In genomic region chr20:50730765-50731054, GRCh38 we compare ENCODE assay signal across 1 cellular context.
TF ChIP-seq lines count a peak whose summit lies in the region.

No MANE protein-coding gene starts in this region.

TF ChIP-seq in HepG2, 621 proteins besides CTCF, POLR2A, EP300 and RAD21 (continued from another document and continues in another):
- TF ChIP-seq, protein P1, sequence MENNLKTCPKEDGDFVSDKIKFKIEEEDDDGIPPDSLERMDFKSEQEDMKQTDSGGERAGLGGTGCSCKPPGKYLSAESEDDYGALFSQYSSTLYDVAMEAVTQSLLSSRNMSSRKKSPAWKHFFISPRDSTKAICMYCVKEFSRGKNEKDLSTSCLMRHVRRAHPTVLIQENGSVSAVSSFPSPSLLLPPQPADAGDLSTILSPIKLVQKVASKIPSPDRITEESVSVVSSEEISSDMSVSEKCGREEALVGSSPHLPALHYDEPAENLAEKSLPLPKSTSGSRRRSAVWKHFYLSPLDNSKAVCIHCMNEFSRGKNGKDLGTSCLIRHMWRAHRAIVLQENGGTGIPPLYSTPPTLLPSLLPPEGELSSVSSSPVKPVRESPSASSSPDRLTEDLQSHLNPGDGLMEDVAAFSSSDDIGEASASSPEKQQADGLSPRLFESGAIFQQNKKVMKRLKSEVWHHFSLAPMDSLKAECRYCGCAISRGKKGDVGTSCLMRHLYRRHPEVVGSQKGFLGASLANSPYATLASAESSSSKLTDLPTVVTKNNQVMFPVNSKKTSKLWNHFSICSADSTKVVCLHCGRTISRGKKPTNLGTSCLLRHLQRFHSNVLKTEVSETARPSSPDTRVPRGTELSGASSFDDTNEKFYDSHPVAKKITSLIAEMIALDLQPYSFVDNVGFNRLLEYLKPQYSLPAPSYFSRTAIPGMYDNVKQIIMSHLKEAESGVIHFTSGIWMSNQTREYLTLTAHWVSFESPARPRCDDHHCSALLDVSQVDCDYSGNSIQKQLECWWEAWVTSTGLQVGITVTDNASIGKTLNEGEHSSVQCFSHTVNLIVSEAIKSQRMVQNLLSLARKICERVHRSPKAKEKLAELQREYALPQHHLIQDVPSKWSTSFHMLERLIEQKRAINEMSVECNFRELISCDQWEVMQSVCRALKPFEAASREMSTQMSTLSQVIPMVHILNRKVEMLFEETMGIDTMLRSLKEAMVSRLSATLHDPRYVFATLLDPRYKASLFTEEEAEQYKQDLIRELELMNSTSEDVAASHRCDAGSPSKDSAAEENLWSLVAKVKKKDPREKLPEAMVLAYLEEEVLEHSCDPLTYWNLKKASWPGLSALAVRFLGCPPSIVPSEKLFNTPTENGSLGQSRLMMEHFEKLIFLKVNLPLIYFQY (CRISPR knock-in tag; IDR thresholded peaks at IDR 0.05; ENCODE audit: borderline replicate concordance), result no peak
- TF ChIP-seq SMAD9 (CRISPR knock-in tag; IDR thresholded peaks at IDR 0.05), result no peak
- 0 out of 2 replicates have a peak, but pooled peaks have one; percentile 90 for TF ChIP-seq ZNF749 (CRISPR knock-in tag; IDR thresholded peaks at IDR 0.05; ENCODE audit: borderline replicate concordance)
- TF ChIP-seq MAFG (CRISPR knock-in tag; IDR thresholded peaks at IDR 0.05), result no peak
- no peak for TF ChIP-seq ZNF142 (CRISPR knock-in tag; IDR thresholded peaks at IDR 0.05)
- TF ChIP-seq, protein P2, sequence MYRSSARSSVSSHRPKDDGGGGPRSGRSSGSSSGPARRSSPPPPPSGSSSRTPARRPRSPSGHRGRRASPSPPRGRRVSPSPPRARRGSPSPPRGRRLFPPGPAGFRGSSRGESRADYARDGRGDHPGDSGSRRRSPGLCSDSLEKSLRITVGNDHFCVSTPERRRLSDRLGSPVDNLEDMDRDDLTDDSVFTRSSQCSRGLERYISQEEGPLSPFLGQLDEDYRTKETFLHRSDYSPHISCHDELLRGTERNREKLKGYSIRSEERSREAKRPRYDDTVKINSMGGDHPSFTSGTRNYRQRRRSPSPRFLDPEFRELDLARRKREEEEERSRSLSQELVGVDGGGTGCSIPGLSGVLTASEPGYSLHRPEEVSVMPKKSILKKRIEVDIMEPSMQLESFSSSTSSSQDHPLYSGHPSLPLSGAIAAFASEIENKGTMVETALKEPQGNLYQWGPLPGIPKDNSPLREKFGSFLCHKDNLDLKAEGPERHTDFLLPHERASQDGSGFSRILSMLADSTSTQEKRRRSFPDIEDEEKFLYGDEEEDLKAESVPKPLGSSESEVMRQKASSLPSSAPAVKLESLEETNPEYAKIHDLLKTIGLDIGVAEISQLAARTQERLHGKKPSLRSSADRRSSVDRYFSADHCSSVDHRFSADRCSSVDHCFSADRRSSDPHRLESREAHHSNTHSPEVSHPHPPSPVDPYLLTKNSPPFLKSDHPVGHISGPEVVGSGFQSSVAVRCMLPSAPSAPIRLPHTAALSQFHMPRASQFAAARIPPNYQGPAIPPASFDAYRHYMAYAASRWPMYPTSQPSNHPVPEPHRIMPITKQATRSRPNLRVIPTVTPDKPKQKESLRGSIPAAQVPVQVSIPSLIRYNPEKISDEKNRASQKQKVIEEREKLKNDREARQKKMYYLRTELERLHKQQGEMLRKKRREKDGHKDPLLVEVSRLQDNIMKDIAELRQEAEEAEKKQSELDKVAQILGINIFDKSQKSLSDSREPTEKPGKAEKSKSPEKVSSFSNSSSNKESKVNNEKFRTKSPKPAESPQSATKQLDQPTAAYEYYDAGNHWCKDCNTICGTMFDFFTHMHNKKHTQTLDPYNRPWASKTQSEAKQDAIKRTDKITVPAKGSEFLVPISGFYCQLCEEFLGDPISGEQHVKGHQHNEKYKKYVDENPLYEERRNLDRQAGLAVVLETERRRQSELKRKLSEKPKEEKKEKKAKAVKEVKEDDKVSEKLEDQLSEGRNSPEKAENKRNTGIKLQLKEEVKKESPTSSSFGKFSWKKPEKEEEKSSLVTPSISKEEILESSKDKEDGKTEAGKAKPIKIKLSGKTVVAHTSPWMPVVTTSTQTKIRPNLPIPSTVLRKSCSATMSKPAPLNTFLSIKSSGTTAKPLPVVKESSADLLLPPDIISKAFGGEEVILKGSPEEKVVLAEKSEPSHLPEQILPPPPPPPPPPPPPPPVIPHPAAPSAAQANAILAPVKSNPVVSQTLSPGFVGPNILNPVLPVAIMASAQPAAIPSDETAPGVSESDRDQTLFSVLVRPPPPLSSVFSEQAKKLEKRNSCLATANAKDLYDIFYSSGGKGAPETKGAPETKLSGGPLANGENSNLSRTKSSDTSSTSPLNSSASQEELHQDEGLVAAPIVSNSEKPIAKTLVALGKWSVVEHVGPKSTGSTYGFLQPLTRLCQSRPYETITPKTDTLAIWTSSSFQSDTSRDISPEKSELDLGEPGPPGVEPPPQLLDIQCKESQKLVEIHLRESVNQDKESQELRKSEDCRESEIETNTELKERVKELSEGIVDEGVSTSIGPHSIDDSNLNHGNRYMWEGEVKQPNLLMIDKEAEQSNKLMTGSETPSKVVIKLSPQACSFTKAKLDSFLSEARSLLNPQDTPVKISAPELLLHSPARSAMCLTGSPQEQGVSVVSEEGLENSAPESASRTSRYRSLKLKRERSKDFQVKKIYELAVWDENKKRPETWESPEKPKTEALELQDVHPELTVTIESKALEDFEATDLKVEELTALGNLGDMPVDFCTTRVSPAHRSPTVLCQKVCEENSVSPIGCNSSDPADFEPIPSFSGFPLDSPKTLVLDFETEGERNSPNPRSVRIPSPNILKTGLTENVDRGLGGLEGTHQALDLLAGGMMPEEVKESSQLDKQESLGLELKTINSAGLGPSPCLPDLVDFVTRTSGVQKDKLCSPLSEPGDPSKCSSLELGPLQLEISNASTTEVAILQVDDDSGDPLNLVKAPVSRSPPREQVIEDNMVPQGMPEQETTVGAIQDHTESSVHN (CRISPR knock-in tag; IDR thresholded peaks at IDR 0.05), result peak; percentile 73; the same call in 1 of the 2 replicates
- TF ChIP-seq HOXD1 (CRISPR knock-in tag; IDR thresholded peaks at IDR 0.05), result no peak
- peak; percentile 66 for TF ChIP-seq POLR2AphosphoS5 (IDR thresholded peaks at IDR 0.05; ENCODE audit: low read depth, low read length)
- peak; percentile 88; the same call in 1 of the 2 replicates for TF ChIP-seq ZNF232 (CRISPR knock-in tag; IDR thresholded peaks at IDR 0.05; ENCODE audit: borderline replicate concordance)
- no peak for TF ChIP-seq SRSF4 (IDR thresholded peaks at IDR 0.05; ENCODE audit: low read depth, low read length, poor library complexity, severe bottlenecking)
- TF ChIP-seq CREB1 (IDR thresholded peaks at IDR 0.05), result no peak
- no peak for TF ChIP-seq CREB1 (CRISPR knock-in tag; IDR thresholded peaks at IDR 0.05)
- TF ChIP-seq ZSCAN21 (CRISPR knock-in tag; IDR thresholded peaks at IDR 0.05; ENCODE audit: borderline replicate concordance), result no peak; the same call in 1 of the 2 replicates
- TF ChIP-seq, protein P3, sequence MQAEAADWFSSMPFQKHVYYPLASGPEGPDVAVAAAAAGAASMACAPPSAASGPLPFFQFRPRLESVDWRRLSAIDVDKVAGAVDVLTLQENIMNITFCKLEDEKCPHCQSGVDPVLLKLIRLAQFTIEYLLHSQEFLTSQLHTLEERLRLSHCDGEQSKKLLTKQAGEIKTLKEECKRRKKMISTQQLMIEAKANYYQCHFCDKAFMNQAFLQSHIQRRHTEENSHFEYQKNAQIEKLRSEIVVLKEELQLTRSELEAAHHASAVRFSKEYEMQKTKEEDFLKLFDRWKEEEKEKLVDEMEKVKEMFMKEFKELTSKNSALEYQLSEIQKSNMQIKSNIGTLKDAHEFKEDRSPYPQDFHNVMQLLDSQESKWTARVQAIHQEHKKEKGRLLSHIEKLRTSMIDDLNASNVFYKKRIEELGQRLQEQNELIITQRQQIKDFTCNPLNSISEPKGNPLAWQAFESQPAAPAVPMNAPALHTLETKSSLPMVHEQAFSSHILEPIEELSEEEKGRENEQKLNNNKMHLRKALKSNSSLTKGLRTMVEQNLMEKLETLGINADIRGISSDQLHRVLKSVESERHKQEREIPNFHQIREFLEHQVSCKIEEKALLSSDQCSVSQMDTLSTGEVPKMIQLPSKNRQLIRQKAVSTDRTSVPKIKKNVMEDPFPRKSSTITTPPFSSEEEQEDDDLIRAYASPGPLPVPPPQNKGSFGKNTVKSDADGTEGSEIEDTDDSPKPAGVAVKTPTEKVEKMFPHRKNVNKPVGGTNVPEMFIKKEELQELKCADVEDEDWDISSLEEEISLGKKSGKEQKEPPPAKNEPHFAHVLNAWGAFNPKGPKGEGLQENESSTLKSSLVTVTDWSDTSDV (CRISPR knock-in tag; IDR thresholded peaks at IDR 0.05), result 0 out of 2 replicates have a peak, but pooled peaks have one; percentile 83
- TF ChIP-seq ZNF775 (CRISPR knock-in tag; IDR thresholded peaks at IDR 0.05; ENCODE audit: borderline replicate concordance), result 0 out of 2 replicates have a peak, but pooled peaks have one; percentile 67
- TF ChIP-seq THAP7 (CRISPR knock-in tag; IDR thresholded peaks at IDR 0.05), result no peak
- no peak for TF ChIP-seq ZNF496 (CRISPR knock-in tag; IDR thresholded peaks at IDR 0.05; ENCODE audit: insufficient replicate concordance)
- no peak for TF ChIP-seq ZMYM4 (CRISPR knock-in tag; IDR thresholded peaks at IDR 0.05)
- no peak for TF ChIP-seq ZNF770 (CRISPR knock-in tag; IDR thresholded peaks at IDR 0.05)
- peak; percentile 80; the same call in 1 of the 2 replicates for TF ChIP-seq ZNF292 (CRISPR knock-in tag; IDR thresholded peaks at IDR 0.05; ENCODE audit: borderline replicate concordance, low read depth)
- no peak for TF ChIP-seq PRMT3 (CRISPR knock-in tag; IDR thresholded peaks at IDR 0.05; ENCODE audit: borderline replicate concordance, low read depth)
- no peak for TF ChIP-seq ZNF850 (CRISPR knock-in tag; conservative IDR thresholded peaks at IDR 0.05)
- no peak for TF ChIP-seq ZNF746 (CRISPR knock-in tag; IDR thresholded peaks at IDR 0.05)
- TF ChIP-seq ZNF619 (CRISPR knock-in tag; IDR thresholded peaks at IDR 0.05), result no peak
- TF ChIP-seq GTF3A (CRISPR knock-in tag; conservative IDR thresholded peaks at IDR 0.05), result no peak
- 0 out of 2 replicates have a peak, but pooled peaks have one; percentile 46 for TF ChIP-seq ZFAT (CRISPR knock-in tag; conservative IDR thresholded peaks at IDR 0.05)
- TF ChIP-seq ATF4 (CRISPR knock-in tag; IDR thresholded peaks at IDR 0.05), result no peak
- TF ChIP-seq KAT8 (CRISPR knock-in tag; IDR thresholded peaks at IDR 0.05), result no peak
- no peak for TF ChIP-seq MAZ (IDR thresholded peaks at IDR 0.05; ENCODE audit: borderline replicate concordance, low read depth, low read length)
- TF ChIP-seq MAZ (CRISPR knock-in tag; IDR thresholded peaks at IDR 0.05; ENCODE audit: low read depth), result no peak
- no peak for TF ChIP-seq ZNF777 (CRISPR knock-in tag; IDR thresholded peaks at IDR 0.05)
- TF ChIP-seq PAX8 (CRISPR knock-in tag; IDR thresholded peaks at IDR 0.05; ENCODE audit: borderline replicate concordance), result no peak
- no peak for TF ChIP-seq RELA (CRISPR knock-in tag; IDR thresholded peaks at IDR 0.05)
